ENCODE assay signal across 1 cellular context in the genomic region with DNA sequence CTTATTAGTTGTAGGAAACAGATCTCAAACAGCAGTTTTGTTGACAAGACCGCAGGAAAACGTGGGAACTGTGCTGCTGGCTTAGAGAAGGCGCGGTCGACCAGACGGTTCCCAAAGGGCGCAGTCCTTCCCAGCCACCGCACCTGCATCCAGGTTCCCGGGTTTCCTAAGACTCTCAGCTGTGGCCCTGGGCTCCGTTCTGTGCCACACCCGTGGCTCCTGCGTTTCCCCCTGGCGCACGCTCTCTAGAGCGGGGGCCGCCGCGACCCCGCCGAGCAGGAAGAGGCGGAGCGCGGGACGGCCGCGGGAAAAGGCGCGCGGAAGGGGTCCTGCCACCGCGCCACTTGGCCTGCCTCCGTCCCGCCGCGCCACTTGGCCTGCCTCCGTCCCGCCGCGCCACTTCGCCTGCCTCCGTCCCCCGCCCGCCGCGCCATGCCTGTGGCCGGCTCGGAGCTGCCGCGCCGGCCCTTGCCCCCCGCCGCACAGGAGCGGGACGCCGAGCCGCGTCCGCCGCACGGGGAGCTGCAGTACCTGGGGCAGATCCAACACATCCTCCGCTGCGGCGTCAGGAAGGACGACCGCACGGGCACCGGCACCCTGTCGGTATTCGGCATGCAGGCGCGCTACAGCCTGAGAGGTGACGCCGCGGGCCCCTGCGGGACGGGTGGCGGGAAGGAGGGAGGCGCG.
TF ChIP-seq lines count a peak whose summit lies in the region.

A gene (plus strand): TSS at position 343 of the 687 bp plus-strand sequence. CDS start 90 bp downstream, at position 433.

TF ChIP-seq in K562, 482 proteins besides CTCF, POLR2A, EP300 and RAD21 (continued from another document and continues in another):
- TF ChIP-seq, protein P1, sequence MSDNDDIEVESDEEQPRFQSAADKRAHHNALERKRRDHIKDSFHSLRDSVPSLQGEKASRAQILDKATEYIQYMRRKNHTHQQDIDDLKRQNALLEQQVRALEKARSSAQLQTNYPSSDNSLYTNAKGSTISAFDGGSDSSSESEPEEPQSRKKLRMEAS (CRISPR knock-in tag; IDR thresholded peaks at IDR 0.05): no peak
- TF ChIP-seq HDAC1 (IDR thresholded peaks at IDR 0.05) (peak in 1 of 2 experiments; percentile 76; a peak in 3 of 4 replicates), KLF13 (tag; IDR thresholded peaks at IDR 0.05; ENCODE audit: borderline replicate concordance, low read depth) (0 out of 2 replicates have a peak, but pooled peaks have one; percentile 4), RBBP5 (IDR thresholded peaks at IDR 0.05; ENCODE audit: borderline replicate concordance, insufficient read depth, low read length, poor library complexity, severe bottlenecking) (peak; percentile 99), GABPA (tag; conservative IDR thresholded peaks at IDR 0.05; ENCODE audit: low read depth) (peak; percentile 76), RBM14 (IDR thresholded peaks at IDR 0.05; ENCODE audit: borderline replicate concordance, insufficient read depth, low read depth, low read length) (0 out of 2 replicates have a peak, but pooled peaks have one; percentile 56), NBN (IDR thresholded peaks at IDR 0.05; ENCODE audit: low read depth) (peak; percentile 68; the same call in 1 of the 2 replicates), LEF1 (IDR thresholded peaks at IDR 0.05) (peak; percentile 36; the same call in 1 of the 2 replicates), CXXC5 (CRISPR knock-in tag; IDR thresholded peaks at IDR 0.05) (peak; percentile 80), ZZZ3 (IDR thresholded peaks at IDR 0.05) (no peak), CCAR2 (IDR thresholded peaks at IDR 0.05; ENCODE audit: low read depth, low read length) (no peak), SAFB (IDR thresholded peaks at IDR 0.05; ENCODE audit: borderline replicate concordance, low read depth, low read length) (peak; percentile 47; the same call in 1 of the 2 replicates), CREB1 (IDR thresholded peaks at IDR 0.05) (no peak), CREB1 (CRISPR knock-in tag; IDR thresholded peaks at IDR 0.05) (no peak), CHD1 (IDR thresholded peaks at IDR 0.05; ENCODE audit: low read length) (peak; percentile 45), ZNF217 (CRISPR knock-in tag; IDR thresholded peaks at IDR 0.05) (no peak), TRIM24 (IDR thresholded peaks at IDR 0.05) (peak in 1 of 2 experiments; percentile 54; a peak in 1 of 4 replicates), NRF1 (conservative IDR thresholded peaks at IDR 0.05 in 1 of 2, IDR thresholded peaks at IDR 0.05 in 1 of 2) (peak; percentile 82 to 85), NONO (IDR thresholded peaks at IDR 0.05; ENCODE audit: low read depth in 2 of 2, low read length in 1 of 2) (peak; percentile 40 to 62; a peak in 3 of 4 replicates), SMARCE1 (IDR thresholded peaks at IDR 0.05) (peak; percentile 70)
- TF ChIP-seq, protein P2, sequence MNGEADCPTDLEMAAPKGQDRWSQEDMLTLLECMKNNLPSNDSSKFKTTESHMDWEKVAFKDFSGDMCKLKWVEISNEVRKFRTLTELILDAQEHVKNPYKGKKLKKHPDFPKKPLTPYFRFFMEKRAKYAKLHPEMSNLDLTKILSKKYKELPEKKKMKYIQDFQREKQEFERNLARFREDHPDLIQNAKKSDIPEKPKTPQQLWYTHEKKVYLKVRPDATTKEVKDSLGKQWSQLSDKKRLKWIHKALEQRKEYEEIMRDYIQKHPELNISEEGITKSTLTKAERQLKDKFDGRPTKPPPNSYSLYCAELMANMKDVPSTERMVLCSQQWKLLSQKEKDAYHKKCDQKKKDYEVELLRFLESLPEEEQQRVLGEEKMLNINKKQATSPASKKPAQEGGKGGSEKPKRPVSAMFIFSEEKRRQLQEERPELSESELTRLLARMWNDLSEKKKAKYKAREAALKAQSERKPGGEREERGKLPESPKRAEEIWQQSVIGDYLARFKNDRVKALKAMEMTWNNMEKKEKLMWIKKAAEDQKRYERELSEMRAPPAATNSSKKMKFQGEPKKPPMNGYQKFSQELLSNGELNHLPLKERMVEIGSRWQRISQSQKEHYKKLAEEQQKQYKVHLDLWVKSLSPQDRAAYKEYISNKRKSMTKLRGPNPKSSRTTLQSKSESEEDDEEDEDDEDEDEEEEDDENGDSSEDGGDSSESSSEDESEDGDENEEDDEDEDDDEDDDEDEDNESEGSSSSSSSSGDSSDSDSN (IDR thresholded peaks at IDR 0.05; ENCODE audit: borderline replicate concordance in 1 of 2, low read depth in 2 of 2, low read length in 2 of 2): peak in 1 of 2 experiments; percentile 70; a peak in 3 of 4 replicates
- TF ChIP-seq, protein P3, sequence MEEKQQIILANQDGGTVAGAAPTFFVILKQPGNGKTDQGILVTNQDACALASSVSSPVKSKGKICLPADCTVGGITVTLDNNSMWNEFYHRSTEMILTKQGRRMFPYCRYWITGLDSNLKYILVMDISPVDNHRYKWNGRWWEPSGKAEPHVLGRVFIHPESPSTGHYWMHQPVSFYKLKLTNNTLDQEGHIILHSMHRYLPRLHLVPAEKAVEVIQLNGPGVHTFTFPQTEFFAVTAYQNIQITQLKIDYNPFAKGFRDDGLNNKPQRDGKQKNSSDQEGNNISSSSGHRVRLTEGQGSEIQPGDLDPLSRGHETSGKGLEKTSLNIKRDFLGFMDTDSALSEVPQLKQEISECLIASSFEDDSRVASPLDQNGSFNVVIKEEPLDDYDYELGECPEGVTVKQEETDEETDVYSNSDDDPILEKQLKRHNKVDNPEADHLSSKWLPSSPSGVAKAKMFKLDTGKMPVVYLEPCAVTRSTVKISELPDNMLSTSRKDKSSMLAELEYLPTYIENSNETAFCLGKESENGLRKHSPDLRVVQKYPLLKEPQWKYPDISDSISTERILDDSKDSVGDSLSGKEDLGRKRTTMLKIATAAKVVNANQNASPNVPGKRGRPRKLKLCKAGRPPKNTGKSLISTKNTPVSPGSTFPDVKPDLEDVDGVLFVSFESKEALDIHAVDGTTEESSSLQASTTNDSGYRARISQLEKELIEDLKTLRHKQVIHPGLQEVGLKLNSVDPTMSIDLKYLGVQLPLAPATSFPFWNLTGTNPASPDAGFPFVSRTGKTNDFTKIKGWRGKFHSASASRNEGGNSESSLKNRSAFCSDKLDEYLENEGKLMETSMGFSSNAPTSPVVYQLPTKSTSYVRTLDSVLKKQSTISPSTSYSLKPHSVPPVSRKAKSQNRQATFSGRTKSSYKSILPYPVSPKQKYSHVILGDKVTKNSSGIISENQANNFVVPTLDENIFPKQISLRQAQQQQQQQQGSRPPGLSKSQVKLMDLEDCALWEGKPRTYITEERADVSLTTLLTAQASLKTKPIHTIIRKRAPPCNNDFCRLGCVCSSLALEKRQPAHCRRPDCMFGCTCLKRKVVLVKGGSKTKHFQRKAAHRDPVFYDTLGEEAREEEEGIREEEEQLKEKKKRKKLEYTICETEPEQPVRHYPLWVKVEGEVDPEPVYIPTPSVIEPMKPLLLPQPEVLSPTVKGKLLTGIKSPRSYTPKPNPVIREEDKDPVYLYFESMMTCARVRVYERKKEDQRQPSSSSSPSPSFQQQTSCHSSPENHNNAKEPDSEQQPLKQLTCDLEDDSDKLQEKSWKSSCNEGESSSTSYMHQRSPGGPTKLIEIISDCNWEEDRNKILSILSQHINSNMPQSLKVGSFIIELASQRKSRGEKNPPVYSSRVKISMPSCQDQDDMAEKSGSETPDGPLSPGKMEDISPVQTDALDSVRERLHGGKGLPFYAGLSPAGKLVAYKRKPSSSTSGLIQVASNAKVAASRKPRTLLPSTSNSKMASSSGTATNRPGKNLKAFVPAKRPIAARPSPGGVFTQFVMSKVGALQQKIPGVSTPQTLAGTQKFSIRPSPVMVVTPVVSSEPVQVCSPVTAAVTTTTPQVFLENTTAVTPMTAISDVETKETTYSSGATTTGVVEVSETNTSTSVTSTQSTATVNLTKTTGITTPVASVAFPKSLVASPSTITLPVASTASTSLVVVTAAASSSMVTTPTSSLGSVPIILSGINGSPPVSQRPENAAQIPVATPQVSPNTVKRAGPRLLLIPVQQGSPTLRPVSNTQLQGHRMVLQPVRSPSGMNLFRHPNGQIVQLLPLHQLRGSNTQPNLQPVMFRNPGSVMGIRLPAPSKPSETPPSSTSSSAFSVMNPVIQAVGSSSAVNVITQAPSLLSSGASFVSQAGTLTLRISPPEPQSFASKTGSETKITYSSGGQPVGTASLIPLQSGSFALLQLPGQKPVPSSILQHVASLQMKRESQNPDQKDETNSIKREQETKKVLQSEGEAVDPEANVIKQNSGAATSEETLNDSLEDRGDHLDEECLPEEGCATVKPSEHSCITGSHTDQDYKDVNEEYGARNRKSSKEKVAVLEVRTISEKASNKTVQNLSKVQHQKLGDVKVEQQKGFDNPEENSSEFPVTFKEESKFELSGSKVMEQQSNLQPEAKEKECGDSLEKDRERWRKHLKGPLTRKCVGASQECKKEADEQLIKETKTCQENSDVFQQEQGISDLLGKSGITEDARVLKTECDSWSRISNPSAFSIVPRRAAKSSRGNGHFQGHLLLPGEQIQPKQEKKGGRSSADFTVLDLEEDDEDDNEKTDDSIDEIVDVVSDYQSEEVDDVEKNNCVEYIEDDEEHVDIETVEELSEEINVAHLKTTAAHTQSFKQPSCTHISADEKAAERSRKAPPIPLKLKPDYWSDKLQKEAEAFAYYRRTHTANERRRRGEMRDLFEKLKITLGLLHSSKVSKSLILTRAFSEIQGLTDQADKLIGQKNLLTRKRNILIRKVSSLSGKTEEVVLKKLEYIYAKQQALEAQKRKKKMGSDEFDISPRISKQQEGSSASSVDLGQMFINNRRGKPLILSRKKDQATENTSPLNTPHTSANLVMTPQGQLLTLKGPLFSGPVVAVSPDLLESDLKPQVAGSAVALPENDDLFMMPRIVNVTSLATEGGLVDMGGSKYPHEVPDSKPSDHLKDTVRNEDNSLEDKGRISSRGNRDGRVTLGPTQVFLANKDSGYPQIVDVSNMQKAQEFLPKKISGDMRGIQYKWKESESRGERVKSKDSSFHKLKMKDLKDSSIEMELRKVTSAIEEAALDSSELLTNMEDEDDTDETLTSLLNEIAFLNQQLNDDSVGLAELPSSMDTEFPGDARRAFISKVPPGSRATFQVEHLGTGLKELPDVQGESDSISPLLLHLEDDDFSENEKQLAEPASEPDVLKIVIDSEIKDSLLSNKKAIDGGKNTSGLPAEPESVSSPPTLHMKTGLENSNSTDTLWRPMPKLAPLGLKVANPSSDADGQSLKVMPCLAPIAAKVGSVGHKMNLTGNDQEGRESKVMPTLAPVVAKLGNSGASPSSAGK (IDR thresholded peaks at IDR 0.05): peak; percentile 81
- TF ChIP-seq, protein P4, sequence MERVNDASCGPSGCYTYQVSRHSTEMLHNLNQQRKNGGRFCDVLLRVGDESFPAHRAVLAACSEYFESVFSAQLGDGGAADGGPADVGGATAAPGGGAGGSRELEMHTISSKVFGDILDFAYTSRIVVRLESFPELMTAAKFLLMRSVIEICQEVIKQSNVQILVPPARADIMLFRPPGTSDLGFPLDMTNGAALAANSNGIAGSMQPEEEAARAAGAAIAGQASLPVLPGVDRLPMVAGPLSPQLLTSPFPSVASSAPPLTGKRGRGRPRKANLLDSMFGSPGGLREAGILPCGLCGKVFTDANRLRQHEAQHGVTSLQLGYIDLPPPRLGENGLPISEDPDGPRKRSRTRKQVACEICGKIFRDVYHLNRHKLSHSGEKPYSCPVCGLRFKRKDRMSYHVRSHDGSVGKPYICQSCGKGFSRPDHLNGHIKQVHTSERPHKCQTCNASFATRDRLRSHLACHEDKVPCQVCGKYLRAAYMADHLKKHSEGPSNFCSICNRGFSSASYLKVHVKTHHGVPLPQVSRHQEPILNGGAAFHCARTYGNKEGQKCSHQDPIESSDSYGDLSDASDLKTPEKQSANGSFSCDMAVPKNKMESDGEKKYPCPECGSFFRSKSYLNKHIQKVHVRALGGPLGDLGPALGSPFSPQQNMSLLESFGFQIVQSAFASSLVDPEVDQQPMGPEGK (CRISPR knock-in tag; IDR thresholded peaks at IDR 0.05; ENCODE audit: borderline replicate concordance): no peak
- TF ChIP-seq, protein P5, sequence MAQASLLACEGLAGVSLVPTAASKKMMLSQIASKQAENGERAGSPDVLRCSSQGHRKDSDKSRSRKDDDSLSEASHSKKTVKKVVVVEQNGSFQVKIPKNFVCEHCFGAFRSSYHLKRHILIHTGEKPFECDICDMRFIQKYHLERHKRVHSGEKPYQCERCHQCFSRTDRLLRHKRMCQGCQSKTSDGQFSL (CRISPR knock-in tag; IDR thresholded peaks at IDR 0.05): peak; percentile 39; the same call in 1 of the 2 replicates
- TF ChIP-seq, protein P5 (tag; IDR thresholded peaks at IDR 0.05): no peak
- TF ChIP-seq, protein P6, sequence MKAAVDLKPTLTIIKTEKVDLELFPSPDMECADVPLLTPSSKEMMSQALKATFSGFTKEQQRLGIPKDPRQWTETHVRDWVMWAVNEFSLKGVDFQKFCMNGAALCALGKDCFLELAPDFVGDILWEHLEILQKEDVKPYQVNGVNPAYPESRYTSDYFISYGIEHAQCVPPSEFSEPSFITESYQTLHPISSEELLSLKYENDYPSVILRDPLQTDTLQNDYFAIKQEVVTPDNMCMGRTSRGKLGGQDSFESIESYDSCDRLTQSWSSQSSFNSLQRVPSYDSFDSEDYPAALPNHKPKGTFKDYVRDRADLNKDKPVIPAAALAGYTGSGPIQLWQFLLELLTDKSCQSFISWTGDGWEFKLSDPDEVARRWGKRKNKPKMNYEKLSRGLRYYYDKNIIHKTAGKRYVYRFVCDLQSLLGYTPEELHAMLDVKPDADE (conservative IDR thresholded peaks at IDR 0.05; ENCODE audit: control insufficient read depth, low read depth, low read length): peak; percentile 39; the same call in 1 of the 2 replicates
- TF ChIP-seq, protein P7, sequence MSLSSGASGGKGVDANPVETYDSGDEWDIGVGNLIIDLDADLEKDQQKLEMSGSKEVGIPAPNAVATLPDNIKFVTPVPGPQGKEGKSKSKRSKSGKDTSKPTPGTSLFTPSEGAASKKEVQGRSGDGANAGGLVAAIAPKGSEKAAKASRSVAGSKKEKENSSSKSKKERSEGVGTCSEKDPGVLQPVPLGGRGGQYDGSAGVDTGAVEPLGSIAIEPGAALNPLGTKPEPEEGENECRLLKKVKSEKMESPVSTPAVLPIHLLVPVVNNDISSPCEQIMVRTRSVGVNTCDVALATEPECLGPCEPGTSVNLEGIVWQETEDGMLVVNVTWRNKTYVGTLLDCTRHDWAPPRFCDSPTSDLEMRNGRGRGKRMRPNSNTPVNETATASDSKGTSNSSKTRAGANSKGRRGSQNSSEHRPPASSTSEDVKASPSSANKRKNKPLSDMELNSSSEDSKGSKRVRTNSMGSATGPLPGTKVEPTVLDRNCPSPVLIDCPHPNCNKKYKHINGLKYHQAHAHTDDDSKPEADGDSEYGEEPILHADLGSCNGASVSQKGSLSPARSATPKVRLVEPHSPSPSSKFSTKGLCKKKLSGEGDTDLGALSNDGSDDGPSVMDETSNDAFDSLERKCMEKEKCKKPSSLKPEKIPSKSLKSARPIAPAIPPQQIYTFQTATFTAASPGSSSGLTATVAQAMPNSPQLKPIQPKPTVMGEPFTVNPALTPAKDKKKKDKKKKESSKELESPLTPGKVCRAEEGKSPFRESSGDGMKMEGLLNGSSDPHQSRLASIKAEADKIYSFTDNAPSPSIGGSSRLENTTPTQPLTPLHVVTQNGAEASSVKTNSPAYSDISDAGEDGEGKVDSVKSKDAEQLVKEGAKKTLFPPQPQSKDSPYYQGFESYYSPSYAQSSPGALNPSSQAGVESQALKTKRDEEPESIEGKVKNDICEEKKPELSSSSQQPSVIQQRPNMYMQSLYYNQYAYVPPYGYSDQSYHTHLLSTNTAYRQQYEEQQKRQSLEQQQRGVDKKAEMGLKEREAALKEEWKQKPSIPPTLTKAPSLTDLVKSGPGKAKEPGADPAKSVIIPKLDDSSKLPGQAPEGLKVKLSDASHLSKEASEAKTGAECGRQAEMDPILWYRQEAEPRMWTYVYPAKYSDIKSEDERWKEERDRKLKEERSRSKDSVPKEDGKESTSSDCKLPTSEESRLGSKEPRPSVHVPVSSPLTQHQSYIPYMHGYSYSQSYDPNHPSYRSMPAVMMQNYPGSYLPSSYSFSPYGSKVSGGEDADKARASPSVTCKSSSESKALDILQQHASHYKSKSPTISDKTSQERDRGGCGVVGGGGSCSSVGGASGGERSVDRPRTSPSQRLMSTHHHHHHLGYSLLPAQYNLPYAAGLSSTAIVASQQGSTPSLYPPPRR (CRISPR knock-in tag; IDR thresholded peaks at IDR 0.05; ENCODE audit: borderline replicate concordance): no peak
